8 cellular contexts compared by ENCODE assay signal in genomic region chr3:100002599-100003350, GRCh38.
DNase-seq lines count a peak whose midpoint lies in the region; ATAC-seq and FAIRE-seq lines count a peak whose summit lies in the region.

No MANE protein-coding gene starts in this region.

- peak; percentile 97 for ATAC-seq in esophagus mucosa
- ATAC-seq in GM18511 (IDR thresholded peaks at IDR 0.05; ENCODE audit: unreplicated experiment): no peak

- no peak for DNase-seq in GM18507 (ENCODE audit: extremely low spot score, insufficient read length, low read depth)
- peak; percentile 8 for DNase-seq in NCI-H460 (ENCODE audit: extremely low read depth, low read depth)
- peak; percentile 32 for DNase-seq in pulmonary artery endothelial cell (ENCODE audit: low read depth, low spot score)
- DNase-seq in HUDEP-2 (lab: John Stamatoyannopoulos, UW; ENCODE audit: unreplicated experiment in 76 of 76): no peak
- no peak for DNase-seq in medulla oblongata (ENCODE audit: extremely low spot score)
- no peak for DNase-seq in OCI-M1 (lab: John Stamatoyannopoulos, UW)

- peak; percentile 31 for FAIRE-seq in GM18507 (lab: Jason Lieb, UNC)

Comparison
In these comparisons a context has a peak if more than half of its experiments do, and no peak if none do; other contexts are left out.
1. DNase-seq: peak in NCI-H460 (single experiment) and pulmonary artery endothelial cell (single experiment); none in GM18507 (single experiment), HUDEP-2 (0 of 76), medulla oblongata (single experiment) and OCI-M1 (single experiment).